In the genomic region with DNA sequence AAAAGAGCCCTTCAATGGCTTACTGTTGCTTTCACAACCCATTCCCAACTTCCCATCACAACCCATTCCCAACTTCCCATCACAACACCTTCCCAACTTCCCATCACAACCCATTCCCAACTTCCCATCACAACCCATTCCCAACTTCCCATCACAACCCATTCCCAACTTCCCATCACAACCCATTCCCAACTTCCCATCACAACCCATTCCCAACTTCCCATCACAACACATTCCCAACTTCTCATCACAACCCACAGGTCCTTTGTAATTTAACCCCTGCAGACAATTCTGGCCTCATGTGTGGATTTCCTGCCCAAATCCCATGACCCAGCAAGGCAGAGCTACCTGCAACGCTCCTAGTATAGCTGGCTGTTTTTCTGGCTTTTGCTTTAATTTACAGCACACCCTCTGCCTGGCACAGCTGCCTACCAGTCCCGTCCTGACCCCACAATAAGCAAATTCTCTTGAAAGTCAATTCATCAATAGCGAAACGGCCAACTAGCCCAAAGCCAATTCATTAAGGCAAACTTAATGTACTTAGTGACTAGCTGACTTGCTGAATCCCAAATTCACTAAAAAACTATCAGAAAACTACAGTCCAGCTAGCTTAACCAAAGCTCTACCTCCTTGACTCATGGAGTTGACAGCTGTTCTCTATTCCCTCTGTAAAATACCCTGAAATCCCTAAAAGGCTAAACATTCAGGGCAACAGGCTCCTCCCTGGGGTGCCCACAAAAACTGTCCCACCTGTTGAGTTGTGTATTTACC, we compare ENCODE assay signal across 10 cellular contexts.
DNase-seq lines count a peak whose midpoint lies in the region; ATAC-seq lines count a peak whose summit lies in the region.
"Had no signal": no experiment of that assay in that cellular context is flagged by ENCODE, and none has a peak within 500 bp of the region (broad histone marks: within the 10 kb centered on the region; RNA-seq: fewer than 3 reads in every experiment).

No MANE protein-coding gene starts in this region.

- H3K36me3 Mint-ChIP-seq in activated T-cell treated with anti-CD3 and anti-CD28 coated beads, Interleukin-2, amount 50 U/mL, for 24 hours (ENCODE audit: low read depth) = peaks cover 44% of the 10 kb centered on the region
- H3K36me3 Mint-ChIP-seq in activated T-cell treated with anti-CD3 and anti-CD28 coated beads, Interleukin-2, amount 50 U/mL, for 4 hours (ENCODE audit: insufficient read depth) = peaks cover 12% of the 10 kb centered on the region
- peaks cover 13% of the 10 kb centered on the region for H3K36me3 Mint-ChIP-seq in T-cell
- peaks cover 5 to 7% of the 10 kb centered on the region in 2 donors for H3K36me3 Mint-ChIP-seq in stimulated activated naive B cell treated with anti-CD40 and anti-IgM and Interleukin-4, amounts not matched to agents 10 μg/mL and 1 μg/mL and 100 μg/mL, for 72 hours

- POLR2A ChIA-PET in T-cell (lab: Charles Lee) = interaction anchor here in 1 of 2 donors (0.6 kb wide), 1 partner anchor 76 kb away, joined by 4 read pairs; no protein-coding TSS in a partner anchor

- no peak for DNase-seq in activated T-cell treated with anti-CD3 and anti-CD28 coated beads, Interleukin-2, amount 50 U/mL, for 24 hours
- DNase-seq in activated T-cell treated with anti-CD3 and anti-CD28 coated beads, Interleukin-2, amount 50 U/mL, for 4 hours = no peak
- peak in 16 of 34 experiments; percentile 2 to 35 (median 26) for DNase-seq in T-cell
- no peak for DNase-seq in stimulated activated naive B cell treated with anti-CD40 and anti-IgM and Interleukin-4, amounts not matched to agents 10 μg/mL and 1 μg/mL and 100 μg/mL, for 72 hours
- no peak for DNase-seq in NCI-H748 treated with DMSO at 0.1 percent for 48 hours (lab: John Stamatoyannopoulos, UW)
- no peak for DNase-seq in MV-4-11 (lab: John Stamatoyannopoulos, UW)
- DNase-seq: GF-D8 had no signal

- CTCF ChIA-PET in T-cell (lab: Charles Lee) = interaction anchor here in 1 of 2 donors (0.7 to 1.8 kb wide), 7 partner anchors 10 to 75 kb away, joined by 3 to 11 read pairs (median 4); a partner anchor contains a TSS

- peaks cover 35% of the 10 kb centered on the region for H3K4me1 Mint-ChIP-seq in activated T-cell treated with anti-CD3 and anti-CD28 coated beads, Interleukin-2, amount 50 U/mL, for 24 hours (ENCODE audit: low read depth)
- peaks cover 27% of the 10 kb centered on the region for H3K4me1 Mint-ChIP-seq in activated T-cell treated with anti-CD3 and anti-CD28 coated beads, Interleukin-2, amount 50 U/mL, for 4 hours (ENCODE audit: low read depth)
- peaks cover 21 to 44% (median 29%) of the 10 kb centered on the region in 3 donors for H3K4me1 Mint-ChIP-seq in T-cell
- peaks cover 5 to 7% of the 10 kb centered on the region in 2 donors for H3K4me1 Mint-ChIP-seq in stimulated activated naive B cell treated with anti-CD40 and anti-IgM and Interleukin-4, amounts not matched to agents 10 μg/mL and 1 μg/mL and 100 μg/mL, for 72 hours

- no peak for ATAC-seq in activated T-cell treated with anti-CD3 and anti-CD28 coated beads, Interleukin-2, amount 50 U/mL, for 4 hours
- ATAC-seq in T-cell (replicated peaks in 1 of 4) = peak in 2 of 4 experiments; percentile 30 to 60
- peak; percentile 29 for ATAC-seq in esophagus mucosa
- peak; percentile 65 to 73 for ATAC-seq in stimulated activated naive B cell treated with anti-CD40 and anti-IgM and Interleukin-4, amounts not matched to agents 10 μg/mL and 1 μg/mL and 100 μg/mL, for 72 hours (replicated peaks)
- ATAC-seq in GM21825 (IDR thresholded peaks at IDR 0.05; ENCODE audit: unreplicated experiment) = no peak
- ATAC-seq: gastroesophageal sphincter had no signal

- H3K9me3 Mint-ChIP-seq in activated T-cell treated with anti-CD3 and anti-CD28 coated beads, Interleukin-2, amount 50 U/mL, for 24 hours = peaks cover 6% of the 10 kb centered on the region
- H3K9me3 Mint-ChIP-seq in activated T-cell treated with anti-CD3 and anti-CD28 coated beads, Interleukin-2, amount 50 U/mL, for 4 hours = peaks cover 6% of the 10 kb centered on the region
- peaks cover 0 to 8% (median 6%) of the 10 kb centered on the region in 3 donors for H3K9me3 Mint-ChIP-seq in T-cell
- H3K9me3 Mint-ChIP-seq in stimulated activated naive B cell treated with anti-CD40 and anti-IgM and Interleukin-4, amounts not matched to agents 10 μg/mL and 1 μg/mL and 100 μg/mL, for 72 hours = peaks cover 9 to 12% of the 10 kb centered on the region in 2 donors

- no peak overlapping the region for H3K4me3 Mint-ChIP-seq in activated T-cell treated with anti-CD3 and anti-CD28 coated beads, Interleukin-2, amount 50 U/mL, for 24 hours
- H3K4me3 Mint-ChIP-seq in activated T-cell treated with anti-CD3 and anti-CD28 coated beads, Interleukin-2, amount 50 U/mL, for 4 hours = no peak overlapping the region
- peak overlapping the region in 2 of 3 donors; percentile 34 to 56 for H3K4me3 Mint-ChIP-seq in T-cell
- peak overlapping the region; percentile 49 to 66 for H3K4me3 Mint-ChIP-seq in stimulated activated naive B cell treated with anti-CD40 and anti-IgM and Interleukin-4, amounts not matched to agents 10 μg/mL and 1 μg/mL and 100 μg/mL, for 72 hours

- no peaks in the 10 kb centered on the region for H3K27me3 Mint-ChIP-seq in activated T-cell treated with anti-CD3 and anti-CD28 coated beads, Interleukin-2, amount 50 U/mL, for 24 hours
- no peaks in the 10 kb centered on the region for H3K27me3 Mint-ChIP-seq in activated T-cell treated with anti-CD3 and anti-CD28 coated beads, Interleukin-2, amount 50 U/mL, for 4 hours (ENCODE audit: low read depth)
- H3K27me3 Mint-ChIP-seq in T-cell = peaks cover 1 to 3% of the 10 kb centered on the region in 2 donors
- peaks cover 11 to 13% of the 10 kb centered on the region in 2 donors for H3K27me3 Mint-ChIP-seq in stimulated activated naive B cell treated with anti-CD40 and anti-IgM and Interleukin-4, amounts not matched to agents 10 μg/mL and 1 μg/mL and 100 μg/mL, for 72 hours

- peak overlapping the region; percentile 55 for H3K27ac Mint-ChIP-seq in activated T-cell treated with anti-CD3 and anti-CD28 coated beads, Interleukin-2, amount 50 U/mL, for 24 hours
- peak overlapping the region; percentile 59 to 81 for H3K27ac Mint-ChIP-seq in T-cell
- H3K27ac Mint-ChIP-seq in stimulated activated naive B cell treated with anti-CD40 and anti-IgM and Interleukin-4, amounts not matched to agents 10 μg/mL and 1 μg/mL and 100 μg/mL, for 72 hours = peak overlapping the region; percentile 68

Comparison
In these comparisons a context has a peak if more than half of its experiments do, and no peak if none do; other contexts are left out.
1. H3K4me3 Mint-ChIP-seq: peak in T-cell (2 of 3) and stimulated activated naive B cell treated with anti-CD40 and anti-IgM and Interleukin-4, amounts not matched to agents 10 μg/mL and 1 μg/mL and 100 μg/mL, for 72 hours (2 of 2); none in activated T-cell treated with anti-CD3 and anti-CD28 coated beads, Interleukin-2, amount 50 U/mL, for 24 hours (single experiment) and activated T-cell treated with anti-CD3 and anti-CD28 coated beads, Interleukin-2, amount 50 U/mL, for 4 hours (single experiment).
2. ATAC-seq: peak in esophagus mucosa (single experiment) and stimulated activated naive B cell treated with anti-CD40 and anti-IgM and Interleukin-4, amounts not matched to agents 10 μg/mL and 1 μg/mL and 100 μg/mL, for 72 hours (2 of 2); none in activated T-cell treated with anti-CD3 and anti-CD28 coated beads, Interleukin-2, amount 50 U/mL, for 4 hours (0 of 2) and GM21825 (single experiment).
3. Peak in every context shown above with its lines, with median percentiles within 50 percentile points of each other: H3K27ac Mint-ChIP-seq.